ENCODE assay signal across 8 cellular contexts in genomic region chr14:52791204-52792096, GRCh38. TPM values are rescaled to one million over a fixed set of nuclear protein-coding genes. Genes with fewer than 3 reads are reported as not detected.
DNase-seq lines count a peak whose midpoint lies in the region; ATAC-seq and TF ChIP-seq lines count a peak whose summit lies in the region.

GNPNAT1 (minus strand) TSS chr14:52791607; CDS start chr14:52784650, 6,957 bp downstream.

- CTCF ChIA-PET in A673 (lab: Charles Lee), result interaction anchor here (1.0 kb wide), 1 partner anchor 515 kb away, joined by 3 read pairs; no protein-coding TSS in a partner anchor

- intact Hi-C loops in A673 (cut with micrococcal nuclease; ENCODE audit: unreplicated experiment) (no loop called here), breast epithelium (cut with DNase I; ENCODE audit: low total_unique reads) (no loop called here)

- H3K4me1 ChIP-seq in A673 (ENCODE audit: insufficient read depth, low read length, poor library complexity, severe bottlenecking) (peaks cover 13% of the 10 kb centered on the region), breast epithelium (no peaks in the 10 kb centered on the region), skeletal muscle tissue (ENCODE audit: control insufficient read depth in 3 of 3, insufficient read depth in 3 of 3, low read length in 3 of 3) (peaks cover 6 to 15% (median 8%) of the 10 kb centered on the region in 3 donors)

- no peaks in the 10 kb centered on the region for H3K36me3 ChIP-seq in A673 (ENCODE audit: insufficient read depth, low read length, poor library complexity, severe bottlenecking)
- H3K36me3 ChIP-seq in WERI-Rb-1, result peaks cover 6% of the 10 kb centered on the region; the same call in 1 of the 2 replicates
- no peaks in the 10 kb centered on the region for H3K36me3 ChIP-seq in breast epithelium
- H3K36me3 ChIP-seq in skeletal muscle tissue (ENCODE audit: control insufficient read depth in 3 of 3, insufficient read depth in 3 of 3, low read length in 3 of 3), result no peaks in the 10 kb centered on the region

- H3K27me3 ChIP-seq in A673 (replicated peaks; ENCODE audit: insufficient read depth, low read depth, low read length, poor library complexity), result no peaks in the 10 kb centered on the region
- H3K27me3 ChIP-seq in WERI-Rb-1 (ENCODE audit: insufficient read depth, low read depth, severe bottlenecking), result no peaks in the 10 kb centered on the region
- no peaks in the 10 kb centered on the region for H3K27me3 ChIP-seq in breast epithelium
- no peaks in the 10 kb centered on the region for H3K27me3 ChIP-seq in skeletal muscle tissue (ENCODE audit: control insufficient read depth in 3 of 3, insufficient read depth in 3 of 3, low read length in 3 of 3)

- H3K4me3 ChIP-seq in A673 (ENCODE audit: low read depth, low read length, poor library complexity, severe bottlenecking), result peak within 1 kb of the TSS; percentile 73
- peak within 1 kb of the TSS; percentile 77 for H3K4me3 ChIP-seq in WERI-Rb-1 (ENCODE audit: low read depth, low read length)
- peak within 1 kb of the TSS; percentile 73 to 87 (median 78) for H3K4me3 ChIP-seq in breast epithelium
- H3K4me3 ChIP-seq in iPS-18c (ENCODE audit: insufficient read depth, low read depth, low read length), result peak within 1 kb of the TSS; percentile 89
- peak within 1 kb of the TSS; percentile 83 to 92 (median 84) for H3K4me3 ChIP-seq in skeletal muscle tissue (ENCODE audit: low read length in 3 of 3)

- H3K27ac ChIP-seq in A673 (ENCODE audit: low read depth, low read length, poor library complexity, severe bottlenecking), result peak within 1 kb of the TSS; percentile 83
- peak within 1 kb of the TSS; percentile 83 for H3K27ac ChIP-seq in WERI-Rb-1
- peak within 1 kb of the TSS; percentile 91 to 96 for H3K27ac ChIP-seq in breast epithelium
- H3K27ac ChIP-seq in skeletal muscle tissue (ENCODE audit: low read depth, low read length), result peak within 1 kb of the TSS; percentile 86

- DNase-seq in A673 (ENCODE audit: low spot score) (peak; percentile 94), NCI-H2227 (lab: John Stamatoyannopoulos, UW; ENCODE audit: unreplicated experiment) (peak; percentile 95), WERI-Rb-1 (peak; percentile 85), breast epithelium (ENCODE audit: low spot score in 2 of 2) (peak; percentile 70 to 79)

- H3K9ac ChIP-seq in skeletal muscle tissue (ENCODE audit: low read depth in 1 of 3, low read length in 3 of 3), result peak within 1 kb of the TSS; percentile 78 to 79 (median 79)

- peak; percentile 60 for ATAC-seq in GM18870 (IDR thresholded peaks at IDR 0.05; ENCODE audit: unreplicated experiment)
- ATAC-seq in HG03135 (IDR thresholded peaks at IDR 0.05; ENCODE audit: unreplicated experiment), result peak; percentile 92

- BruUV-seq in A673 (replicated peaks; lab: Mats Ljungman, UMichigan), result no TSS peak

- POLR2A ChIA-PET in A673 (lab: Charles Lee; ENCODE audit: low non-redundant PET), result interaction anchor here (0.6 kb wide), 1 partner anchor 449 kb away, joined by 3 read pairs; no protein-coding TSS in a partner anchor

- no peak for TF ChIP-seq POLR2A in breast epithelium (IDR thresholded peaks at IDR 0.05)

- H3K9me3 ChIP-seq in A673 (ENCODE audit: low read depth, low read length, poor library complexity, severe bottlenecking) (no peaks in the 10 kb centered on the region), WERI-Rb-1 (ENCODE audit: severe bottlenecking) (no peaks in the 10 kb centered on the region), breast epithelium (no peaks in the 10 kb centered on the region), iPS-18c (ENCODE audit: control insufficient read depth, insufficient read depth, low read length) (peaks cover 2% of the 10 kb centered on the region), skeletal muscle tissue (ENCODE audit: control insufficient read depth in 3 of 3, low read length in 3 of 3) (no peaks in the 10 kb centered on the region)

- TF ChIP-seq CTCF in A673 (conservative IDR thresholded peaks at IDR 0.05; ENCODE audit: low read depth, low read length), result no peak
- no peak for TF ChIP-seq CTCF in WERI-Rb-1 (IDR thresholded peaks at IDR 0.05; ENCODE audit: low read depth, low read length)
- no peak for TF ChIP-seq CTCF in breast epithelium (IDR thresholded peaks at IDR 0.05)

RNA-seq across cellular contexts. Expression of gene GNPNAT1, which starts in this region (rescaled TPM):
- total RNA-seq in A673 (2021) (33.9 and 34.4 TPM in 2 replicates), breast epithelium (10 to 100 TPM; 13.1 to 21.2 (median 18.7) TPM), skeletal muscle tissue (7.8 TPM)

Comparison
In these comparisons a context has a peak if more than half of its experiments do, and no peak if none do; other contexts are left out.
1. Peak in every context shown above with its lines: DNase-seq, ATAC-seq, H3K4me3 ChIP-seq and H3K27ac ChIP-seq.